In the genomic region with DNA sequence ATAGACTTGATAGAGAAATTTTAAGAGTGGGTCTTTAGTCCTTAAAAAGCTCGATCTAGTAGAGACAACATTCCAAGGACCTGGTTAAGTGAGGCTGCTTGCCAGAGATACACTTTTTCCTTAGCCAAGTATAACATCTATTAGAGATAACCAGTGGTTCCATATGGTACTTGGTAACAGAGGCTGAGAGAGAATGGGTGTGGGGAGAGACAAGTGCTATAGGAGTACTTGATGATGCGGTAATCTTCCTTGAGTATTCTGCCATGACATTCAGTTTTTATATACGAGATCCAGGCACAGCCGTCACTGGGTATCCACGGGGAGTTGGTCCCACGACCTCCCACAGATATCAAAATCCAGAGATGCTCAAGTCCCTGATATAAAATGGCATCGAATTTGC, we compare ENCODE assay signal across 16 cellular contexts.
DNase-seq lines count a peak whose midpoint lies in the region; ATAC-seq, FAIRE-seq and TF ChIP-seq lines count a peak whose summit lies in the region.
"Had no signal": no experiment of that assay in that cellular context is flagged by ENCODE, and none has a peak within 500 bp of the region (broad histone marks: within the 10 kb centered on the region; RNA-seq: fewer than 3 reads in every experiment).

No MANE protein-coding gene starts in this region.

- H3K27me3 ChIP-seq in keratinocyte (ENCODE audit: control insufficient read depth, extremely low read depth, insufficient read depth, low read length) = no peaks in the 10 kb centered on the region
- H3K27me3 ChIP-seq: neural progenitor cell had no signal

- peaks cover 48% of the 10 kb centered on the region for H3K79me2 ChIP-seq in keratinocyte (ENCODE audit: control insufficient read depth, insufficient read depth, low read length)

- H3K4me3 ChIP-seq in A549 (no peak overlapping the region), keratinocyte (ENCODE audit: control insufficient read depth in 2 of 3, extremely low read depth in 1 of 3, insufficient read depth in 2 of 3, low read depth in 1 of 3, low read length in 3 of 3) (no peak overlapping the region)
- H3K4me3 ChIP-seq: neural progenitor cell had no signal

- peak overlapping the region; percentile 88 for H3K27ac Mint-ChIP-seq in HFFc6
- H3K27ac Mint-ChIP-seq: memory B cell, neural progenitor cell had no signal

- TF ChIP-seq CTCF in A549 (IDR thresholded peaks at IDR 0.05) = no peak
- TF ChIP-seq CTCF in HFFc6 (IDR thresholded peaks at IDR 0.05) = no peak
- TF ChIP-seq CTCF in keratinocyte (optimal IDR thresholded peaks at IDR 0.05 in 1 of 3, IDR thresholded peaks at IDR 0.05 in 1 of 3, conservative IDR thresholded peaks at IDR 0.05 in 1 of 3; ENCODE audit: extremely low read depth in 1 of 3, insufficient read depth in 2 of 3, low read length in 3 of 3) = no peak

- H2AFZ ChIP-seq in keratinocyte (ENCODE audit: control insufficient read depth, low read length) = no peak overlapping the region
- H2AFZ ChIP-seq: neural progenitor cell had no signal

- FAIRE-seq in A549 (lab: Jason Lieb, UNC) = no peak
- no peak for FAIRE-seq in keratinocyte (lab: Jason Lieb, UNC)
- FAIRE-seq: GM12892 had no signal

- peak overlapping the region; percentile 66 for H3K4me3 Mint-ChIP-seq in HFFc6
- H3K4me3 Mint-ChIP-seq: memory B cell, neural progenitor cell had no signal

- TF ChIP-seq EP300 in A549 (IDR thresholded peaks at IDR 0.05) = no peak

- no peak for TF ChIP-seq RAD21 in A549 (conservative IDR thresholded peaks at IDR 0.05 in 1 of 2, IDR thresholded peaks at IDR 0.05 in 1 of 2)

- H3K4me1 ChIP-seq in A549 (peaks cover 64% of the 10 kb centered on the region), keratinocyte (ENCODE audit: control insufficient read depth, extremely low read depth, insufficient read depth, low read length) (peaks cover 93% of the 10 kb centered on the region)
- H3K4me1 ChIP-seq: neural progenitor cell had no signal

- CTCF ChIA-PET in A549 (lab: Yijun Ruan, JAX) = no interaction called here

- H3K27ac ChIP-seq in A549 (peak overlapping the region; percentile 31 to 82; a peak in 5 of 6 replicates), angular gyrus (ENCODE audit: low read depth, low read length) (peak overlapping the region; percentile 56), keratinocyte (ENCODE audit: control insufficient read depth, insufficient read depth, low read length) (peak overlapping the region; percentile 93)
- H3K27ac ChIP-seq: neural progenitor cell had no signal

- H4K20me1 ChIP-seq in keratinocyte (ENCODE audit: control insufficient read depth, extremely low read depth, insufficient read depth, low read length) = no peaks in the 10 kb centered on the region

- no peak for TF ChIP-seq POLR2A in A549 (IDR thresholded peaks at IDR 0.05; ENCODE audit: low read length)

- peaks cover 32% of the 10 kb centered on the region for H3K36me3 Mint-ChIP-seq in HFFc6 (ENCODE audit: low read depth)
- H3K36me3 Mint-ChIP-seq: memory B cell had no signal

- no peak for DNase-seq in A549 (ENCODE audit: low read depth in 1 of 2, low spot score in 1 of 2)
- DNase-seq in HFFc6 = no peak
- no peak for DNase-seq in keratinocyte (ENCODE audit: low read depth, low spot score)
- DNase-seq in DMS 273 treated with DMSO at 0.1 percent for 48 hours (lab: John Stamatoyannopoulos, UW) = no peak
- no peak for DNase-seq in NCI-H2227 (lab: John Stamatoyannopoulos, UW; ENCODE audit: unreplicated experiment)
- no peak for DNase-seq in retina
- DNase-seq in NCI-H345 (lab: John Stamatoyannopoulos, UW) = no peak
- DNase-seq: activated CD4-positive, alpha-beta T cell treated with anti-CD3 and anti-CD28 coated beads for 4 hours; activated T-cell treated with anti-CD3 and anti-CD28 coated beads for 4 hours; H7; NCI-H1694 treated with DMSO at 0.1 percent for 48 hours; NCI-H510A had no signal

- WGBS in A549 (ENCODE audit: missing lambda C conversion rate) = 60% methylated on average over 7 of the region's 7 CpGs

- H3K9me3 ChIP-seq in A549 = no peaks in the 10 kb centered on the region
- no peaks in the 10 kb centered on the region for H3K9me3 ChIP-seq in keratinocyte (ENCODE audit: control insufficient read depth, low read depth, low read length)

- H3K4me2 ChIP-seq in A549 (peak overlapping the region; percentile 53), keratinocyte (ENCODE audit: control insufficient read depth, extremely low read depth, insufficient read depth, low read depth, low read length) (peak overlapping the region; percentile 57)
- H3K4me2 ChIP-seq: neural progenitor cell had no signal

- no peaks in the 10 kb centered on the region for H3K36me3 ChIP-seq in keratinocyte (ENCODE audit: control insufficient read depth in 2 of 2, extremely low read depth in 1 of 2, insufficient read depth in 2 of 2, low read length in 2 of 2)
- H3K36me3 ChIP-seq: neural progenitor cell had no signal

- peak overlapping the region; percentile 39 for H3K9ac ChIP-seq in keratinocyte (ENCODE audit: control insufficient read depth, extremely low read depth, insufficient read depth, low read length)
- H3K9ac ChIP-seq: neural progenitor cell had no signal

- H3K9me3 Mint-ChIP-seq in HFFc6 = no peaks in the 10 kb centered on the region
- H3K9me3 Mint-ChIP-seq: memory B cell, neural progenitor cell had no signal

- dilution Hi-C loops in keratinocyte (cut with MboI; ENCODE audit: extremely low pct_ligation_motif_present, low sequenced_read_pairs) = no loop called here

- peaks cover 3% of the 10 kb centered on the region for H3K9me1 ChIP-seq in keratinocyte (ENCODE audit: control insufficient read depth, extremely low read depth, insufficient read depth, low read length)

- peaks cover 3% of the 10 kb centered on the region for H3K27me3 Mint-ChIP-seq in HFFc6 (ENCODE audit: insufficient read depth)

- POLR2A ChIA-PET in A549 (lab: Yijun Ruan, JAX) = no interaction called here

- peak in 1 of 2 experiments; percentile 6; a peak in 2 of 6 replicates for ATAC-seq in A549

- H3K4me1 Mint-ChIP-seq in HFFc6 (ENCODE audit: low read depth) = peaks cover 97% of the 10 kb centered on the region
- H3K4me1 Mint-ChIP-seq: memory B cell had no signal

TF ChIP-seq in A549, 52 proteins besides CTCF, POLR2A, EP300 and RAD21:
- TF ChIP-seq, protein P1, sequence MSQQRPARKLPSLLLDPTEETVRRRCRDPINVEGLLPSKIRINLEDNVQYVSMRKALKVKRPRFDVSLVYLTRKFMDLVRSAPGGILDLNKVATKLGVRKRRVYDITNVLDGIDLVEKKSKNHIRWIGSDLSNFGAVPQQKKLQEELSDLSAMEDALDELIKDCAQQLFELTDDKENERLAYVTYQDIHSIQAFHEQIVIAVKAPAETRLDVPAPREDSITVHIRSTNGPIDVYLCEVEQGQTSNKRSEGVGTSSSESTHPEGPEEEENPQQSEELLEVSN (IDR thresholded peaks at IDR 0.05; ENCODE audit: borderline replicate concordance, low read depth) = no peak
- no peak for TF ChIP-seq RARB (CRISPR knock-in tag; IDR thresholded peaks at IDR 0.05)
- no peak for TF ChIP-seq JUN (IDR thresholded peaks at IDR 0.05)
- TF ChIP-seq GATA3 (IDR thresholded peaks at IDR 0.05; ENCODE audit: borderline replicate concordance) = no peak
- no peak for TF ChIP-seq NPAS2 (CRISPR knock-in tag; IDR thresholded peaks at IDR 0.05; ENCODE audit: borderline replicate concordance)
- TF ChIP-seq RNF2 (IDR thresholded peaks at IDR 0.05; ENCODE audit: borderline replicate concordance, low read depth) = no peak
- TF ChIP-seq POLR2AphosphoS2 (conservative IDR thresholded peaks at IDR 0.05; ENCODE audit: low read length) = no peak
- TF ChIP-seq ZSCAN20 (CRISPR knock-in tag; IDR thresholded peaks at IDR 0.05) = no peak
- TF ChIP-seq EHMT2 (IDR thresholded peaks at IDR 0.05; ENCODE audit: low read depth) = no peak
- TF ChIP-seq HEYL (CRISPR knock-in tag; IDR thresholded peaks at IDR 0.05) = no peak
- no peak for TF ChIP-seq CHD4 (IDR thresholded peaks at IDR 0.05; ENCODE audit: borderline replicate concordance)
- TF ChIP-seq, protein P2, sequence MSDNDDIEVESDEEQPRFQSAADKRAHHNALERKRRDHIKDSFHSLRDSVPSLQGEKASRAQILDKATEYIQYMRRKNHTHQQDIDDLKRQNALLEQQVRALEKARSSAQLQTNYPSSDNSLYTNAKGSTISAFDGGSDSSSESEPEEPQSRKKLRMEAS (IDR thresholded peaks at IDR 0.05) = no peak
